Comparison of ENCODE assay signal across 1 cellular context in the genomic region with DNA sequence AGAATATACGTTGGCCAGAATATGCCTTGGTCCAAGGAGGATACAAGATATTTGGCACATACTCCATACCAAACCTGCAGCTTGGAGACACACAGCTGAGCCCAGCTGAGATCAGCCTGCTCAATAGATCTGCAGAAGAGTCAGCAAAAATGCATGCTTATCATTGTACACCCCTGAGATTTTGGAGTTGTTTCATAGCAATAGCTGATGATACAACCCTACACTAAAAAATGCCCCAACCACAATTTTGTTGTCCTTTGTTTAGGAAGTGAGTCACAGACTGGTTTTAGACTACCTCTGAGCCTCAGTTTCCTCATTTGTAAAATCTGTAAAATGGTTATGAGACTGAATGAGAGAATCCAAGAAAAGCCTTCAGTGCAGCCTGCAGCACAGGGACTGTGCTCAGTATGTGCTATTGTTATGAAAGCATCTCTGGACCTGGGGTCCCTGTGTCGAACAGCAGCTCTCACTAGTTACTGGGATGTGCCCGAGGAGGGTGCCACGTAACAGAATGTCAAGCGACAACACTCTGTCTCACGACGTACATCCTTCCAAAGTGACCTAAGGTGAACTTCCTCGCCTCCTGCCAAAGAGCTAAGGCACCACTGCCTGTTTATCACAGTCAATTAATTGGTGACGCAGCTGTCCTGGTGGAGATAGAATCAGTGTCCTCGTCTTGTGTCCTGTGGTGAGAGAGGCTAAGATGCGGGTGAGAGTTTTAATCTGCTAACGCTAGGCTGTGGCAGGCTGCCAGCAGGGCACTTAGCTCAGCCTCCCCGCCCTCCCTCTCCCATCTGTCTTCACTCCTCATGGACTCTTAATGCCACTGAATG.
TF ChIP-seq lines count a peak whose summit lies in the region.

No MANE protein-coding gene starts in this region.

TF ChIP-seq in HepG2, 621 proteins besides CTCF, POLR2A, EP300 and RAD21:
- TF ChIP-seq, protein P1, sequence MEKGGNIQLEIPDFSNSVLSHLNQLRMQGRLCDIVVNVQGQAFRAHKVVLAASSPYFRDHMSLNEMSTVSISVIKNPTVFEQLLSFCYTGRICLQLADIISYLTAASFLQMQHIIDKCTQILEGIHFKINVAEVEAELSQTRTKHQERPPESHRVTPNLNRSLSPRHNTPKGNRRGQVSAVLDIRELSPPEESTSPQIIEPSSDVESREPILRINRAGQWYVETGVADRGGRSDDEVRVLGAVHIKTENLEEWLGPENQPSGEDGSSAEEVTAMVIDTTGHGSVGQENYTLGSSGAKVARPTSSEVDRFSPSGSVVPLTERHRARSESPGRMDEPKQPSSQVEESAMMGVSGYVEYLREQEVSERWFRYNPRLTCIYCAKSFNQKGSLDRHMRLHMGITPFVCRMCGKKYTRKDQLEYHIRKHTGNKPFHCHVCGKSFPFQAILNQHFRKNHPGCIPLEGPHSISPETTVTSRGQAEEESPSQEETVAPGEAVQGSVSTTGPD (CRISPR knock-in tag; IDR thresholded peaks at IDR 0.05) = no peak
- TF ChIP-seq, protein P2, sequence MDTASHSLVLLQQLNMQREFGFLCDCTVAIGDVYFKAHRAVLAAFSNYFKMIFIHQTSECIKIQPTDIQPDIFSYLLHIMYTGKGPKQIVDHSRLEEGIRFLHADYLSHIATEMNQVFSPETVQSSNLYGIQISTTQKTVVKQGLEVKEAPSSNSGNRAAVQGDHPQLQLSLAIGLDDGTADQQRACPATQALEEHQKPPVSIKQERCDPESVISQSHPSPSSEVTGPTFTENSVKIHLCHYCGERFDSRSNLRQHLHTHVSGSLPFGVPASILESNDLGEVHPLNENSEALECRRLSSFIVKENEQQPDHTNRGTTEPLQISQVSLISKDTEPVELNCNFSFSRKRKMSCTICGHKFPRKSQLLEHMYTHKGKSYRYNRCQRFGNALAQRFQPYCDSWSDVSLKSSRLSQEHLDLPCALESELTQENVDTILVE (CRISPR knock-in tag; IDR thresholded peaks at IDR 0.05) = no peak
- TF ChIP-seq, protein P3, sequence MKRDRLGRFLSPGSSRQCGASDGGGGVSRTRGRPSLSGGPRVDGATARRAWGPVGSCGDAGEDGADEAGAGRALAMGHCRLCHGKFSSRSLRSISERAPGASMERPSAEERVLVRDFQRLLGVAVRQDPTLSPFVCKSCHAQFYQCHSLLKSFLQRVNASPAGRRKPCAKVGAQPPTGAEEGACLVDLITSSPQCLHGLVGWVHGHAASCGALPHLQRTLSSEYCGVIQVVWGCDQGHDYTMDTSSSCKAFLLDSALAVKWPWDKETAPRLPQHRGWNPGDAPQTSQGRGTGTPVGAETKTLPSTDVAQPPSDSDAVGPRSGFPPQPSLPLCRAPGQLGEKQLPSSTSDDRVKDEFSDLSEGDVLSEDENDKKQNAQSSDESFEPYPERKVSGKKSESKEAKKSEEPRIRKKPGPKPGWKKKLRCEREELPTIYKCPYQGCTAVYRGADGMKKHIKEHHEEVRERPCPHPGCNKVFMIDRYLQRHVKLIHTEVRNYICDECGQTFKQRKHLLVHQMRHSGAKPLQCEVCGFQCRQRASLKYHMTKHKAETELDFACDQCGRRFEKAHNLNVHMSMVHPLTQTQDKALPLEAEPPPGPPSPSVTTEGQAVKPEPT (CRISPR knock-in tag; IDR thresholded peaks at IDR 0.05; ENCODE audit: low read depth) = no peak
